In genomic region chr9:93447642-93448041, GRCh38 we compare ENCODE assay signal across 15 cellular contexts. TPM values are rescaled to one million over a fixed set of nuclear protein-coding genes. Genes with fewer than 3 reads are reported as not detected.
DNase-seq lines count a peak whose midpoint lies in the region; ATAC-seq lines count a peak whose summit lies in the region.
"Had no signal": no experiment of that assay in that cellular context is flagged by ENCODE, and none has a peak within 500 bp of the region (broad histone marks: within the 10 kb centered on the region; RNA-seq: fewer than 3 reads in every experiment).

No MANE protein-coding gene starts in this region.

- no peak for DNase-seq in activated T-cell treated with anti-CD3 and anti-CD28 coated beads, Interleukin-2, amount 50 U/mL, for 72 hours
- no peak for DNase-seq in activated T-cell treated with anti-CD3 and anti-CD28 coated beads, Interleukin-2, amount 50 U/mL, for 4 hours
- DNase-seq in CD4-positive, alpha-beta memory T cell: no peak
- DNase-seq in T-helper 17 cell (no peak), NCI-H2196 (lab: John Stamatoyannopoulos, UW; ENCODE audit: unreplicated experiment) (no peak), NCI-H2171 (lab: John Stamatoyannopoulos, UW) (no peak)
- DNase-seq in naive thymus-derived CD8-positive, alpha-beta T cell: no peak
- DNase-seq: DMS79 treated with DMSO at 0.1 percent for 48 hours, NCI-H187 treated with DMSO at 0.1 percent for 48 hours, NCI-H345, NCI-H524 treated with DMSO at 0.1 percent for 48 hours, PC-9 had no signal

- no peak for ATAC-seq in activated T-cell treated with anti-CD3 and anti-CD28 coated beads, Interleukin-2, amount 50 U/mL, for 72 hours (replicated peaks in 1 of 2)
- ATAC-seq in activated T-cell treated with anti-CD3 and anti-CD28 coated beads, Interleukin-2, amount 50 U/mL, for 4 hours: no peak
- no peak for ATAC-seq in T-helper 17 cell
- no peak for ATAC-seq in naive thymus-derived CD8-positive, alpha-beta T cell
- no peak for ATAC-seq in GM18868 (IDR thresholded peaks at IDR 0.05; ENCODE audit: unreplicated experiment)
- ATAC-seq: A549 had no signal

- peaks cover 25% of the 10 kb centered on the region for H3K4me1 Mint-ChIP-seq in activated T-cell treated with anti-CD3 and anti-CD28 coated beads, Interleukin-2, amount 50 U/mL, for 72 hours (ENCODE audit: low read depth)
- peaks cover 14% of the 10 kb centered on the region for H3K4me1 Mint-ChIP-seq in activated T-cell treated with anti-CD3 and anti-CD28 coated beads, Interleukin-2, amount 50 U/mL, for 4 hours (ENCODE audit: low read depth)
- H3K4me1 Mint-ChIP-seq in CD4-positive, alpha-beta memory T cell: peaks cover 11 to 32% (median 20%) of the 10 kb centered on the region in 4 donors
- peaks cover 5% of the 10 kb centered on the region for H3K4me1 Mint-ChIP-seq in T-helper 17 cell
- peaks cover 5 to 26% (median 24%) of the 10 kb centered on the region in 4 donors for H3K4me1 Mint-ChIP-seq in naive thymus-derived CD8-positive, alpha-beta T cell

- peaks cover 16% of the 10 kb centered on the region for H3K4me1 ChIP-seq in CD4-positive, alpha-beta memory T cell (ENCODE audit: insufficient read depth, low read length)

- no peak overlapping the region for H3K4me3 Mint-ChIP-seq in activated T-cell treated with anti-CD3 and anti-CD28 coated beads, Interleukin-2, amount 50 U/mL, for 72 hours
- no peak overlapping the region for H3K4me3 Mint-ChIP-seq in activated T-cell treated with anti-CD3 and anti-CD28 coated beads, Interleukin-2, amount 50 U/mL, for 4 hours
- H3K4me3 Mint-ChIP-seq in CD4-positive, alpha-beta memory T cell: no peak overlapping the region
- H3K4me3 Mint-ChIP-seq in T-helper 17 cell: no peak overlapping the region
- H3K4me3 Mint-ChIP-seq in naive thymus-derived CD8-positive, alpha-beta T cell: no peak overlapping the region

- no peaks in the 10 kb centered on the region for H3K9me3 ChIP-seq in CD4-positive, alpha-beta memory T cell (ENCODE audit: control insufficient read depth in 1 of 2, low read length in 2 of 2)
- H3K9me3 ChIP-seq in T-helper 17 cell (ENCODE audit: control insufficient read depth, low read length, poor library complexity, severe bottlenecking): no peaks in the 10 kb centered on the region
- H3K9me3 ChIP-seq: A549 had no signal

- H3K27ac ChIP-seq in CD4-positive, alpha-beta memory T cell (ENCODE audit: low read depth, low read length): no peak overlapping the region
- H3K27ac ChIP-seq: A549, PC-9, RWPE1 had no signal

- H3K36me3 ChIP-seq in CD4-positive, alpha-beta memory T cell (ENCODE audit: insufficient read depth, low read length): peaks cover 25% of the 10 kb centered on the region

- peaks cover 5 to 21% of the 10 kb centered on the region in 2 donors for H3K36me3 Mint-ChIP-seq in activated T-cell treated with anti-CD3 and anti-CD28 coated beads, Interleukin-2, amount 50 U/mL, for 72 hours (ENCODE audit: insufficient read depth in 2 of 2)
- peaks cover 25% of the 10 kb centered on the region for H3K36me3 Mint-ChIP-seq in activated T-cell treated with anti-CD3 and anti-CD28 coated beads, Interleukin-2, amount 50 U/mL, for 4 hours (ENCODE audit: insufficient read depth)
- peaks cover 33 to 43% of the 10 kb centered on the region in 2 donors for H3K36me3 Mint-ChIP-seq in CD4-positive, alpha-beta memory T cell
- H3K36me3 Mint-ChIP-seq in T-helper 17 cell (ENCODE audit: low read depth): peaks cover 10% of the 10 kb centered on the region
- H3K36me3 Mint-ChIP-seq in naive thymus-derived CD8-positive, alpha-beta T cell: peaks cover 0 to 48% (median 17%) of the 10 kb centered on the region in 3 donors

- peak overlapping the region; percentile 30 for H3K27ac Mint-ChIP-seq in activated T-cell treated with anti-CD3 and anti-CD28 coated beads, Interleukin-2, amount 50 U/mL, for 72 hours
- peak overlapping the region in 5 of 7 donors; percentile 29 to 80 (median 56) for H3K27ac Mint-ChIP-seq in CD4-positive, alpha-beta memory T cell
- H3K27ac Mint-ChIP-seq in T-helper 17 cell: peak overlapping the region; percentile 43
- peak overlapping the region in 8 of 10 donors; percentile 18 to 86 (median 38) for H3K27ac Mint-ChIP-seq in naive thymus-derived CD8-positive, alpha-beta T cell

- H3K27me3 ChIP-seq in CD4-positive, alpha-beta memory T cell (ENCODE audit: insufficient read depth, low read length): no peaks in the 10 kb centered on the region

- intact Hi-C loops in CD4-positive, alpha-beta memory T cell (cut with micrococcal nuclease): no loop called here

- H3K27me3 Mint-ChIP-seq in activated T-cell treated with anti-CD3 and anti-CD28 coated beads, Interleukin-2, amount 50 U/mL, for 72 hours (ENCODE audit: low read depth): no peaks in the 10 kb centered on the region
- H3K27me3 Mint-ChIP-seq in activated T-cell treated with anti-CD3 and anti-CD28 coated beads, Interleukin-2, amount 50 U/mL, for 4 hours (ENCODE audit: low read depth): no peaks in the 10 kb centered on the region
- H3K27me3 Mint-ChIP-seq in CD4-positive, alpha-beta memory T cell: no peaks in the 10 kb centered on the region
- H3K27me3 Mint-ChIP-seq in T-helper 17 cell: no peaks in the 10 kb centered on the region
- H3K27me3 Mint-ChIP-seq in naive thymus-derived CD8-positive, alpha-beta T cell: no peaks in the 10 kb centered on the region

- CTCF ChIA-PET in CD4-positive, alpha-beta memory T cell (lab: Charles Lee; ENCODE audit: partially characterized antibody): interaction anchor here (2.2 kb wide), 1 partner anchor 119 kb away, joined by 10 read pairs; no protein-coding TSS in a partner anchor

- no peak overlapping the region for H3K4me3 ChIP-seq in CD4-positive, alpha-beta memory T cell (ENCODE audit: low read length in 2 of 2)
- H3K4me3 ChIP-seq: A549, PC-9 had no signal

- POLR2A ChIA-PET in CD4-positive, alpha-beta memory T cell (lab: Charles Lee; ENCODE audit: partially characterized antibody): interaction anchor here (1.1 kb wide), 1 partner anchor 9 kb away, joined by 4 read pairs; no protein-coding TSS in a partner anchor
- POLR2A ChIA-PET in naive thymus-derived CD8-positive, alpha-beta T cell (lab: Charles Lee): no interaction called here

- no peaks in the 10 kb centered on the region for H3K9me3 Mint-ChIP-seq in activated T-cell treated with anti-CD3 and anti-CD28 coated beads, Interleukin-2, amount 50 U/mL, for 72 hours
- H3K9me3 Mint-ChIP-seq in activated T-cell treated with anti-CD3 and anti-CD28 coated beads, Interleukin-2, amount 50 U/mL, for 4 hours: no peaks in the 10 kb centered on the region
- peaks cover 0 to 2% (median 0%) of the 10 kb centered on the region in 8 donors for H3K9me3 Mint-ChIP-seq in CD4-positive, alpha-beta memory T cell
- peaks cover 0 to 1% (median 0%) of the 10 kb centered on the region in 9 donors for H3K9me3 Mint-ChIP-seq in naive thymus-derived CD8-positive, alpha-beta T cell

RNA-seq across cellular contexts. Expression of gene FAM120A, which starts 3.8 kb away (rescaled TPM):
- 100 to 1,000 TPM; 127 to 135 TPM for total RNA-seq in activated T-cell treated with anti-CD3 and anti-CD28 coated beads, Interleukin-2, amount 50 U/mL, for 72 hours
- total RNA-seq in activated T-cell treated with anti-CD3 and anti-CD28 coated beads, Interleukin-2, amount 50 U/mL, for 4 hours: 100 to 1,000 TPM; 116 to 124 (median 123) TPM
- total RNA-seq in CD4-positive, alpha-beta memory T cell: 10 to 100 TPM; 85.8 to 88.5 TPM
- 10 to 100 TPM in 1 of 2 donors, 1 to 10 TPM in 1; 6.2 to 14.0 TPM for polyA plus RNA-seq in CD4-positive, alpha-beta memory T cell
- 10 to 100 TPM; 76.9 to 83.6 TPM for total RNA-seq in T-helper 17 cell
- total RNA-seq in naive thymus-derived CD8-positive, alpha-beta T cell: 10 to 100 TPM; 82.2 to 85.4 TPM
- 10 to 100 TPM in 1 of 3 donors, 1 to 10 TPM in 2; 7.8 to 10.7 (median 10.0) TPM for polyA plus RNA-seq in naive thymus-derived CD8-positive, alpha-beta T cell

RNA-seq across cellular contexts. Expression of gene FAM120AOS, which starts 5.7 kb away (rescaled TPM):
- total RNA-seq in activated T-cell treated with anti-CD3 and anti-CD28 coated beads, Interleukin-2, amount 50 U/mL, for 72 hours: 10 to 100 TPM; 34.8 to 36.7 TPM
- 10 to 100 TPM; 30.5 to 36.8 (median 34.4) TPM for total RNA-seq in activated T-cell treated with anti-CD3 and anti-CD28 coated beads, Interleukin-2, amount 50 U/mL, for 4 hours
- 10 to 100 TPM; 49.7 to 50.8 TPM for total RNA-seq in CD4-positive, alpha-beta memory T cell
- 10 to 100 TPM; 57.5 to 64.6 TPM for polyA plus RNA-seq in CD4-positive, alpha-beta memory T cell
- total RNA-seq in T-helper 17 cell: 10 to 100 TPM; 34.8 to 38.8 TPM
- 10 to 100 TPM; 49.7 to 54.6 TPM for total RNA-seq in naive thymus-derived CD8-positive, alpha-beta T cell
- polyA plus RNA-seq in naive thymus-derived CD8-positive, alpha-beta T cell: 10 to 100 TPM; 49.3 to 59.7 (median 55.7) TPM
